In genomic region chr15:69666921-69667811, GRCh38 we compare ENCODE assay signal across 2 cellular contexts.
TF ChIP-seq lines count a peak whose summit lies in the region.

No MANE protein-coding gene starts in this region.

TF ChIP-seq in K562, 482 proteins besides CTCF, POLR2A, EP300 and RAD21 (continued from another document):
- no peak for TF ChIP-seq ZNF740 (CRISPR knock-in tag; IDR thresholded peaks at IDR 0.05)
- peak in 1 of 2 experiments; percentile 47; a peak in 1 of 4 replicates for TF ChIP-seq ZNF740 (tag; IDR thresholded peaks at IDR 0.05)
- no peak for TF ChIP-seq RBM15 (IDR thresholded peaks at IDR 0.05; ENCODE audit: insufficient read depth, low read length)
- TF ChIP-seq HNRNPLL (IDR thresholded peaks at IDR 0.05; ENCODE audit: low read depth, low read length, poor library complexity, severe bottlenecking) = no peak
- TF ChIP-seq SPI1 (IDR thresholded peaks at IDR 0.05; ENCODE audit: borderline replicate concordance, low read depth, low read length) = peak; percentile 86
- TF ChIP-seq ZFP36 (IDR thresholded peaks at IDR 0.05; ENCODE audit: low read depth, low read length, partially characterized antibody) = peak; percentile 64
TF ChIP-seq in K562: peak in this region for 5.

TF ChIP-seq in SK-N-SH, 30 proteins besides CTCF, POLR2A, EP300 and RAD21 (continued from another document):
- no peak for TF ChIP-seq ZBTB33 (IDR thresholded peaks at IDR 0.05; ENCODE audit: borderline replicate concordance, low read depth)
- no peak for TF ChIP-seq FOXJ3 (CRISPR knock-in tag; IDR thresholded peaks at IDR 0.05)
- TF ChIP-seq IRF3 (IDR thresholded peaks at IDR 0.05; ENCODE audit: low read depth, low read length) = no peak
- TF ChIP-seq REST (IDR thresholded peaks at IDR 0.05; ENCODE audit: low read depth, low read length) = no peak
- TF ChIP-seq GABPA (IDR thresholded peaks at IDR 0.05; ENCODE audit: low read depth) = no peak
- no peak for TF ChIP-seq CHD2 (IDR thresholded peaks at IDR 0.05; ENCODE audit: low read length, partially characterized antibody)
- no peak for TF ChIP-seq TAF1 (IDR thresholded peaks at IDR 0.05; ENCODE audit: borderline replicate concordance, low read depth, low read length)
- no peak for TF ChIP-seq EZH2phosphoT487 (IDR thresholded peaks at IDR 0.05; ENCODE audit: borderline replicate concordance, low read depth)
TF ChIP-seq in SK-N-SH: peak in this region for 0.
